ENCODE assay signal across 33 cellular contexts in the genomic region with DNA sequence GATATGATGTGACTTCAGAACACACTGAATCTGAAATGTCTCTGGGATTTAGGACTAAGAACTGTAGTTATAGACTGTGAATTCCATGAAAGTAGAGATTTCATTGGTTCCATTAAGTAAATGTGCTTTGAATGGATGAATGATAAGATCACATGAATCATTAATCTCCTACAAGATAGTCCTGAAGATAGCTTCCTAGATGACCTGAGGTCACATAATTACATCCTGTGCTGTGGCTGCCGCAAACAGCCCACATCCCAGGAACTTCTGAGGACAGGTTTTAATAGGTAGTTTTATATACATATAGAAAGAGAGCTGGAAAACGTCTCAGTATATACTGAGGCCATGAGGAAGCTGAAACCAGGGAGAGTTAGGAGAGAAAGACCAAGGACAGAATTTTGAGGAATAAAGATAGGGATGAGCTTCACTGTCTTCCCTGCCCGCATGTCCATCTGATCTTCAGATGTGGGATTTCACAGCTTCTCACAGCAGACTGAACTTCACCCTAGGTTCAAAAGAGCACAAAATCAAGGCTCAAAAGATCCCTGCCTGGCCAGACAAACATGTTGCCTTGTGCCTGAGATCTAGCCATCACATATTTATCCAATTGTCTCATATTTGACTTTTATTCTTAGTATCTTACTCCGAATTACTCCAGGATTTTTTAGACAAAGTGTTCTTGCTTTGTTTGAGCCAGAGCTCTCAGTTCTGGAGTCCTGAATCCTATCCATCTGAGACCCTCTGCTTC.
A peak's percentile ranks its signal among the peaks of the same experiment; 100 is the strongest.
DNase-seq lines count a peak whose midpoint lies in the region; ATAC-seq, FAIRE-seq and TF ChIP-seq lines count a peak whose summit lies in the region.
"Had no signal": no experiment of that assay in that cellular context is flagged by ENCODE, and none has a peak within 500 bp of the region (broad histone marks: within the 10 kb centered on the region; RNA-seq: fewer than 3 reads in every experiment).

No MANE protein-coding gene starts in this region.

- H3K4me2 ChIP-seq in SK-N-SH (peak overlapping the region; percentile 43; the same call in 1 of the 2 replicates), HepG2 (ENCODE audit: low read depth, low read length) (no peak overlapping the region)
- H3K4me2 ChIP-seq: hepatocyte had no signal

- H3K4me1 Mint-ChIP-seq in MCF 10A (ENCODE audit: insufficient read depth, unreplicated experiment) = peaks cover 17% of the 10 kb centered on the region
- H3K4me1 Mint-ChIP-seq: B cell, IgD-negative memory B cell had no signal

- H4K20me1 ChIP-seq in SK-N-SH (ENCODE audit: insufficient read depth) (no peaks in the 10 kb centered on the region), HepG2 (ENCODE audit: insufficient read depth, low read length) (no peaks in the 10 kb centered on the region)

- CTCF ChIA-PET in MCF 10A (lab: Yijun Ruan, JAX) (no interaction called here), SK-N-SH (lab: Yijun Ruan, JAX) (interaction anchor here (0.5 to 1.5 kb wide), 2 partner anchors 11 to 62 kb away, joined by 3 read pairs; no protein-coding TSS in a partner anchor), HepG2 (lab: Yijun Ruan, JAX; ENCODE audit: low intra/inter-chr PET ratio, low total read pairs) (no interaction called here)

- H3K4me1 ChIP-seq in breast epithelium = no peaks in the 10 kb centered on the region
- H3K4me1 ChIP-seq in SK-N-SH (ENCODE audit: control insufficient read depth in 1 of 2, insufficient read depth in 2 of 2, low read depth in 1 of 2, low read length in 1 of 2) = peaks cover 0 to 12% of the 10 kb centered on the region in 2 experiments; a peak in 3 of 4 replicates
- peaks cover 29% of the 10 kb centered on the region for H3K4me1 ChIP-seq in HepG2 (ENCODE audit: insufficient read depth, low read length)
- H3K4me1 ChIP-seq: esophagus squamous epithelium, gastrocnemius medialis had no signal

- no peak for DNase-seq in MCF 10A (ENCODE audit: unreplicated experiment)
- DNase-seq in breast epithelium (ENCODE audit: low spot score in 2 of 2) = no peak
- no peak for DNase-seq in SK-N-SH
- peak; percentile 16 for DNase-seq in HepG2 (ENCODE audit: low spot score)
- no peak for DNase-seq in activated CD8-positive, alpha-beta memory T cell treated with anti-CD3 and anti-CD28 coated beads, Interleukin-2, amount 50 U/mL, for 48 hours
- DNase-seq in NCI-H146 treated with DMSO at 0.1 percent for 48 hours (lab: John Stamatoyannopoulos, UW; ENCODE audit: unreplicated experiment) = no peak
- DNase-seq in NCI-H510A (lab: John Stamatoyannopoulos, UW) = no peak
- DNase-seq: activated CD4-positive, alpha-beta T cell treated with anti-CD3 and anti-CD28 coated beads for 4 hours; activated CD8-positive, alpha-beta memory T cell treated with anti-CD3 and anti-CD28 coated beads for 24 hours; activated gamma-delta T cell; activated naive CD8-positive, alpha-beta T cell treated with anti-CD3 and anti-CD28 coated beads, Interleukin-2, amount 10 ng/mL, durations not matched to agents 7 days and 5 days; activated T-cell treated with anti-CD3 and anti-CD28 coated beads, Interleukin-2, amount 50 U/mL, for 24 hours; CD8-positive, alpha-beta memory T cell; central memory CD4-positive, alpha-beta T cell; DMS153; esophagus squamous epithelium; gastrocnemius medialis; left colon; mesendoderm; NCI-H1105 treated with DMSO at 0.1 percent for 48 hours; NCI-H2029; NCI-H748 treated with DMSO at 0.1 percent for 48 hours; stimulated activated naive CD4-positive, alpha-beta T cell had no signal

- ATAC-seq in HepG2 (no peak; the same call in 2 of the 3 replicates), HG02885 (IDR thresholded peaks at IDR 0.05; ENCODE audit: poor library complexity, unreplicated experiment) (no peak)
- ATAC-seq: gastrocnemius medialis, left colon had no signal

- BruUV-seq in MCF 10A (replicated peaks; lab: Mats Ljungman, UMichigan) = no TSS peak
- no TSS peak for BruUV-seq in HepG2 (replicated peaks; lab: Mats Ljungman, UMichigan)

- no peak overlapping the region for H3K27ac ChIP-seq in breast epithelium
- H3K27ac ChIP-seq in SK-N-SH (ENCODE audit: low read depth in 2 of 2, low read length in 1 of 2) = peak overlapping the region in 1 of 2 experiments; percentile 72; a peak in 2 of 4 replicates
- H3K27ac ChIP-seq in HepG2 (ENCODE audit: extremely low read length, insufficient read depth, low read length) = no peak overlapping the region
- H3K27ac ChIP-seq: 22Rv1, esophagus squamous epithelium, gastrocnemius medialis, hepatocyte, suprapubic skin had no signal

- intact Hi-C loops in MCF 10A (cut with micrococcal nuclease) = no loop called here
- intact Hi-C loops in breast epithelium (cut with DNase I; ENCODE audit: low total_unique reads) = no loop called here
- intact Hi-C loops in HepG2 (cut with micrococcal nuclease; ENCODE audit: unreplicated experiment) = loop anchor here (10.0 kb wide), 2 partner anchors 137 to 397 kb away; no protein-coding TSS in a partner anchor

- no peak overlapping the region for H3K4me3 Mint-ChIP-seq in MCF 10A (ENCODE audit: unreplicated experiment)
- H3K4me3 Mint-ChIP-seq: activated naive CD8-positive, alpha-beta T cell treated with anti-CD3 and anti-CD28 coated beads, Interleukin-2, amount 10 ng/mL, durations not matched to agents 7 days and 5 days; activated T-cell treated with anti-CD3 and anti-CD28 coated beads, Interleukin-2, amount 50 U/mL, for 24 hours; B cell; CD8-positive, alpha-beta memory T cell; dendritic cell treated with granulocyte-macrophage colony-stimulating factor and Interleukin-4, amounts not matched to agents 40 ng/mL and 50 ng/mL, for 4 days; IgD-negative memory B cell; T-helper 2 cell treated with Interferon-gamma antibody and Interleukin-4, amounts not matched to agents 5 μg/mL and 100 μg/mL, for 36 hours had no signal

- TF ChIP-seq RAD21 in SK-N-SH (IDR thresholded peaks at IDR 0.05; ENCODE audit: low read length) (no peak), HepG2 (CRISPR knock-in tag; IDR thresholded peaks at IDR 0.05) (no peak)

- H2AFZ ChIP-seq in SK-N-SH (ENCODE audit: low read depth) (peak overlapping the region; percentile 7; the same call in 1 of the 2 replicates), HepG2 (ENCODE audit: low read length) (peak overlapping the region; percentile 67)
- H2AFZ ChIP-seq: hepatocyte had no signal

- H3K9me2 ChIP-seq in SK-N-SH = no peaks in the 10 kb centered on the region

- WGBS in SK-N-SH (ENCODE audit: low lambda C conversion rate) = 34% methylated on average over 4 of the region's 4 CpGs
- WGBS in HepG2 (ENCODE audit: low lambda C conversion rate) = 72% methylated on average over 4 of the region's 4 CpGs

- H3K36me3 ChIP-seq in breast epithelium (no peaks in the 10 kb centered on the region), SK-N-SH (replicated peaks in 1 of 2; ENCODE audit: control insufficient read depth in 1 of 2, insufficient read depth in 2 of 2, low read length in 1 of 2) (no peaks in the 10 kb centered on the region), HepG2 (replicated peaks in 1 of 2; ENCODE audit: control insufficient read depth in 1 of 2, insufficient read depth in 2 of 2, low read length in 2 of 2) (no peaks in the 10 kb centered on the region)
- H3K36me3 ChIP-seq: esophagus squamous epithelium, gastrocnemius medialis, suprapubic skin had no signal

- TF ChIP-seq POLR2A in breast epithelium (IDR thresholded peaks at IDR 0.05) = no peak
- no peak for TF ChIP-seq POLR2A in HepG2 (IDR thresholded peaks at IDR 0.05; ENCODE audit: insufficient read depth in 1 of 2, low read depth in 2 of 2, low read length in 2 of 2)

- no peak overlapping the region; the same call in 1 of the 2 replicates for H3K9ac ChIP-seq in SK-N-SH
- no peak overlapping the region for H3K9ac ChIP-seq in HepG2 (ENCODE audit: insufficient read depth, low read depth, low read length)

- H3K79me2 ChIP-seq in SK-N-SH (ENCODE audit: insufficient read depth) = no peaks in the 10 kb centered on the region
- no peaks in the 10 kb centered on the region for H3K79me2 ChIP-seq in HepG2 (ENCODE audit: insufficient read depth, low read length)
- H3K79me2 ChIP-seq: hepatocyte had no signal

- POLR2A ChIA-PET in MCF 10A (lab: Yijun Ruan, JAX) = interaction anchor here (1.1 to 1.5 kb wide), 3 partner anchors 12 to 49 kb away, joined by 3 to 4 read pairs (median 3); no protein-coding TSS in a partner anchor
- POLR2A ChIA-PET in SK-N-SH (lab: Yijun Ruan, JAX) = no interaction called here
- POLR2A ChIA-PET in HepG2 (lab: Yijun Ruan, JAX) = no interaction called here

- no peaks in the 10 kb centered on the region for H3K9me3 ChIP-seq in breast epithelium
- H3K9me3 ChIP-seq in SK-N-SH = no peaks in the 10 kb centered on the region
- no peaks in the 10 kb centered on the region for H3K9me3 ChIP-seq in HepG2 (ENCODE audit: low read length)
- H3K9me3 ChIP-seq: esophagus squamous epithelium, gastrocnemius medialis, suprapubic skin had no signal

- H3K27me3 ChIP-seq in breast epithelium (no peaks in the 10 kb centered on the region), SK-N-SH (ENCODE audit: insufficient read depth) (no peaks in the 10 kb centered on the region), HepG2 (ENCODE audit: control insufficient read depth in 1 of 2, insufficient read depth in 2 of 2, low read length in 2 of 2) (no peaks in the 10 kb centered on the region)
- H3K27me3 ChIP-seq: esophagus squamous epithelium, gastrocnemius medialis, hepatocyte, suprapubic skin had no signal

- in situ Hi-C loops in HepG2 (cut with HindIII; ENCODE audit: extremely low pct_ligation_motif_present, low pct_unique_long_range_greater_than_20kb) = loop anchor here (25.0 kb wide), 1 partner anchor 724 kb away; no protein-coding TSS in a partner anchor

- TF ChIP-seq EP300 in SK-N-SH (IDR thresholded peaks at IDR 0.05; ENCODE audit: borderline replicate concordance in 1 of 2, low read depth in 1 of 2, low read length in 1 of 2) = peak in 1 of 2 experiments; percentile 65; a peak in 1 of 4 replicates
- TF ChIP-seq EP300 in HepG2 (IDR thresholded peaks at IDR 0.05; ENCODE audit: low read depth in 2 of 2, low read length in 2 of 2) = no peak
- TF ChIP-seq EP300 in HepG2 (CRISPR knock-in tag; IDR thresholded peaks at IDR 0.05; ENCODE audit: borderline replicate concordance) = no peak

- no peak for FAIRE-seq in HepG2 (lab: Jason Lieb, UNC)
- FAIRE-seq: G401.6, urothelium cell line had no signal

- H3K4me3 ChIP-seq in breast epithelium (no peak overlapping the region), SK-N-SH (ENCODE audit: low read depth in 2 of 2, low read length in 1 of 2) (no peak overlapping the region), HepG2 (replicated peaks in 1 of 3; ENCODE audit: insufficient read depth in 1 of 3, low read depth in 2 of 3, low read length in 3 of 3) (no peak overlapping the region)
- H3K4me3 ChIP-seq: esophagus squamous epithelium, gastrocnemius medialis, hepatocyte, suprapubic skin had no signal

- H3F3A ChIP-seq in SK-N-SH (replicated peaks; ENCODE audit: insufficient read depth) = peaks cover 26% of the 10 kb centered on the region

- H3K36me3 Mint-ChIP-seq in MCF 10A (ENCODE audit: insufficient read depth, unreplicated experiment) = no peaks in the 10 kb centered on the region
- H3K36me3 Mint-ChIP-seq: CD8-positive, alpha-beta memory T cell had no signal

- H3K27me3 Mint-ChIP-seq in MCF 10A (ENCODE audit: insufficient read depth, unreplicated experiment) = no peaks in the 10 kb centered on the region
- H3K27me3 Mint-ChIP-seq: IgD-negative memory B cell had no signal

- H3K9me3 Mint-ChIP-seq in MCF 10A (ENCODE audit: unreplicated experiment) = no peaks in the 10 kb centered on the region
- H3K9me3 Mint-ChIP-seq: activated T-cell treated with anti-CD3 and anti-CD28 coated beads, Interleukin-2, amount 50 U/mL, for 24 hours; CD8-positive, alpha-beta memory T cell; dendritic cell treated with granulocyte-macrophage colony-stimulating factor and Interleukin-4, amounts not matched to agents 40 ng/mL and 50 ng/mL, for 4 days; T-helper 2 cell treated with Interferon-gamma antibody and Interleukin-4, amounts not matched to agents 5 μg/mL and 100 μg/mL, for 36 hours had no signal

- TF ChIP-seq CTCF in MCF 10A (IDR thresholded peaks at IDR 0.05; ENCODE audit: unreplicated experiment) (no peak), breast epithelium (IDR thresholded peaks at IDR 0.05) (no peak), SK-N-SH (IDR thresholded peaks at IDR 0.05) (no peak), HepG2 (CRISPR knock-in tag; IDR thresholded peaks at IDR 0.05) (no peak)

- peak overlapping the region; percentile 79 for H3K27ac Mint-ChIP-seq in MCF 10A (ENCODE audit: low read depth, unreplicated experiment)
- H3K27ac Mint-ChIP-seq: activated naive CD8-positive, alpha-beta T cell treated with anti-CD3 and anti-CD28 coated beads, Interleukin-2, amount 10 ng/mL, durations not matched to agents 7 days and 5 days; activated T-cell treated with anti-CD3 and anti-CD28 coated beads, Interleukin-2, amount 50 U/mL, for 24 hours; B cell; CD8-positive, alpha-beta memory T cell; dendritic cell treated with granulocyte-macrophage colony-stimulating factor and Interleukin-4, amounts not matched to agents 40 ng/mL and 50 ng/mL, for 4 days; IgD-negative memory B cell; T-helper 2 cell treated with Interferon-gamma antibody and Interleukin-4, amounts not matched to agents 5 μg/mL and 100 μg/mL, for 36 hours had no signal
